ENCODE assay signal across 10 cellular contexts in genomic region chr18:21117385-21118135, GRCh38. TPM values are rescaled to one million over a fixed set of nuclear protein-coding genes. Genes with fewer than 3 reads are reported as not detected.
DNase-seq lines count a peak whose midpoint lies in the region; ATAC-seq lines count a peak whose summit lies in the region.
"Had no signal": no experiment of that assay in that cellular context is flagged by ENCODE, and none has a peak within 500 bp of the region (broad histone marks: within the 10 kb centered on the region; RNA-seq: fewer than 3 reads in every experiment).

No MANE protein-coding gene starts in this region.

- CTCF ChIA-PET in activated CD8-positive, alpha-beta memory T cell treated with anti-CD3 and anti-CD28 coated beads, Interleukin-2, amount 10 ng/mL, durations not matched to agents 7 days and 5 days (lab: Charles Lee): no interaction called here
- CTCF ChIA-PET in activated CD4-positive, alpha-beta T cell treated with anti-CD3 and anti-CD28 coated beads, Interleukin-2, amount 10 ng/mL, durations not matched to agents 7 days and 5 days (lab: Charles Lee): no interaction called here

- H3K27me3 Mint-ChIP-seq in activated CD8-positive, alpha-beta memory T cell treated with anti-CD3 and anti-CD28 coated beads, Interleukin-2, amount 10 ng/mL, durations not matched to agents 7 days and 5 days: peaks cover 8% of the 10 kb centered on the region
- peaks cover 5% of the 10 kb centered on the region for H3K27me3 Mint-ChIP-seq in activated CD4-positive, alpha-beta T cell treated with anti-CD3 and anti-CD28 coated beads, Interleukin-2, amount 10 ng/mL, durations not matched to agents 7 days and 5 days
- H3K27me3 Mint-ChIP-seq: stimulated activated naive CD8-positive, alpha-beta T cell treated with anti-CD3 and anti-CD28 coated beads, Interleukin-15, Interleukin-2, amounts not matched to agents 100 ng/mL and 50 ng/mL, for 24 hours had no signal

- ATAC-seq in activated CD8-positive, alpha-beta memory T cell treated with anti-CD3 and anti-CD28 coated beads, Interleukin-2, amount 10 ng/mL, durations not matched to agents 7 days and 5 days: no peak
- no peak for ATAC-seq in GM21825 (IDR thresholded peaks at IDR 0.05; ENCODE audit: unreplicated experiment)

- H3K36me3 Mint-ChIP-seq in activated CD8-positive, alpha-beta memory T cell treated with anti-CD3 and anti-CD28 coated beads, Interleukin-2, amount 10 ng/mL, durations not matched to agents 7 days and 5 days: no peaks in the 10 kb centered on the region
- H3K36me3 Mint-ChIP-seq in activated CD4-positive, alpha-beta T cell treated with anti-CD3 and anti-CD28 coated beads, Interleukin-2, amount 10 ng/mL, durations not matched to agents 7 days and 5 days (ENCODE audit: low read depth): no peaks in the 10 kb centered on the region

- peak; percentile 88 for DNase-seq in CD1c-positive myeloid dendritic cell (ENCODE audit: extremely low spot score)
- DNase-seq in SIG-M5 treated with dmso at 0.1 percent for 504 hours (lab: John Stamatoyannopoulos, UW; ENCODE audit: unreplicated experiment): peak; percentile 81
- peak; percentile 84 for DNase-seq in fibroblast of the conjunctiva (ENCODE audit: low read depth)
- peak; percentile 26 for DNase-seq in renal cortical epithelial cell (ENCODE audit: low read depth)
- DNase-seq in activated CD8-positive, alpha-beta memory T cell treated with anti-CD3 and anti-CD28 coated beads, Interleukin-2, amount 10 ng/mL, durations not matched to agents 7 days and 5 days: no peak
- no peak for DNase-seq in activated CD4-positive, alpha-beta T cell treated with anti-CD3 and anti-CD28 coated beads, Interleukin-2, amount 10 ng/mL, durations not matched to agents 7 days and 5 days
- no peak for DNase-seq in stimulated activated CD4-positive, alpha-beta T cell treated with anti-CD3 and anti-CD28 coated beads, Interleukin-12 subunit alpha, Interleukin-12 subunit beta, amount 100 ng/mL, for 4 hours
- DNase-seq: GOT3 had no signal

- POLR2A ChIA-PET in activated CD4-positive, alpha-beta T cell treated with anti-CD3 and anti-CD28 coated beads, Interleukin-2, amount 10 ng/mL, durations not matched to agents 7 days and 5 days (lab: Charles Lee): no interaction called here

- no peaks in the 10 kb centered on the region for H3K9me3 Mint-ChIP-seq in activated CD8-positive, alpha-beta memory T cell treated with anti-CD3 and anti-CD28 coated beads, Interleukin-2, amount 10 ng/mL, durations not matched to agents 7 days and 5 days (ENCODE audit: low read depth)
- H3K9me3 Mint-ChIP-seq in activated CD4-positive, alpha-beta T cell treated with anti-CD3 and anti-CD28 coated beads, Interleukin-2, amount 10 ng/mL, durations not matched to agents 7 days and 5 days: no peaks in the 10 kb centered on the region
- H3K9me3 Mint-ChIP-seq: stimulated activated naive CD8-positive, alpha-beta T cell treated with anti-CD3 and anti-CD28 coated beads, Interleukin-15, Interleukin-2, amounts not matched to agents 100 ng/mL and 50 ng/mL, for 24 hours had no signal

- H3K27ac Mint-ChIP-seq in activated CD8-positive, alpha-beta memory T cell treated with anti-CD3 and anti-CD28 coated beads, Interleukin-2, amount 10 ng/mL, durations not matched to agents 7 days and 5 days: no peak overlapping the region
- H3K27ac Mint-ChIP-seq in activated CD4-positive, alpha-beta T cell treated with anti-CD3 and anti-CD28 coated beads, Interleukin-2, amount 10 ng/mL, durations not matched to agents 7 days and 5 days: no peak overlapping the region
- H3K27ac Mint-ChIP-seq: stimulated activated naive CD8-positive, alpha-beta T cell treated with anti-CD3 and anti-CD28 coated beads, Interleukin-15, Interleukin-2, amounts not matched to agents 100 ng/mL and 50 ng/mL, for 24 hours had no signal

- H3K4me1 Mint-ChIP-seq in activated CD8-positive, alpha-beta memory T cell treated with anti-CD3 and anti-CD28 coated beads, Interleukin-2, amount 10 ng/mL, durations not matched to agents 7 days and 5 days: peaks cover 2% of the 10 kb centered on the region
- H3K4me1 Mint-ChIP-seq in activated CD4-positive, alpha-beta T cell treated with anti-CD3 and anti-CD28 coated beads, Interleukin-2, amount 10 ng/mL, durations not matched to agents 7 days and 5 days: peaks cover 3% of the 10 kb centered on the region

- no peak overlapping the region for H3K4me3 Mint-ChIP-seq in activated CD8-positive, alpha-beta memory T cell treated with anti-CD3 and anti-CD28 coated beads, Interleukin-2, amount 10 ng/mL, durations not matched to agents 7 days and 5 days
- H3K4me3 Mint-ChIP-seq in activated CD4-positive, alpha-beta T cell treated with anti-CD3 and anti-CD28 coated beads, Interleukin-2, amount 10 ng/mL, durations not matched to agents 7 days and 5 days: no peak overlapping the region
- H3K4me3 Mint-ChIP-seq: stimulated activated naive CD8-positive, alpha-beta T cell treated with anti-CD3 and anti-CD28 coated beads, Interleukin-15, Interleukin-2, amounts not matched to agents 100 ng/mL and 50 ng/mL, for 24 hours had no signal

RNA-seq across cellular contexts. Expression of gene ROCK1, which starts 5.9 kb away (rescaled TPM):
- 19.8 and 53.8 TPM in 2 replicates for total RNA-seq in renal cortical epithelial cell
- 10 to 100 TPM; 63.8 to 65.1 TPM for total RNA-seq in activated CD8-positive, alpha-beta memory T cell treated with anti-CD3 and anti-CD28 coated beads, Interleukin-2, amount 10 ng/mL, durations not matched to agents 7 days and 5 days
- total RNA-seq in activated CD4-positive, alpha-beta T cell treated with anti-CD3 and anti-CD28 coated beads, Interleukin-2, amount 10 ng/mL, durations not matched to agents 7 days and 5 days: 10 to 100 TPM; 67.2 to 67.3 TPM

Comparison
In these comparisons a context has a peak if more than half of its experiments do, and no peak if none do; other contexts are left out.
1. DNase-seq: peak in CD1c-positive myeloid dendritic cell (single experiment), SIG-M5 treated with dmso at 0.1 percent for 504 hours (single experiment), fibroblast of the conjunctiva (single experiment) and renal cortical epithelial cell (single experiment); none in activated CD8-positive, alpha-beta memory T cell treated with anti-CD3 and anti-CD28 coated beads, Interleukin-2, amount 10 ng/mL, durations not matched to agents 7 days and 5 days (single experiment), activated CD4-positive, alpha-beta T cell treated with anti-CD3 and anti-CD28 coated beads, Interleukin-2, amount 10 ng/mL, durations not matched to agents 7 days and 5 days (single experiment) and stimulated activated CD4-positive, alpha-beta T cell treated with anti-CD3 and anti-CD28 coated beads, Interleukin-12 subunit alpha, Interleukin-12 subunit beta, amount 100 ng/mL, for 4 hours (single experiment).